ENCODE assay signal across 16 cellular contexts in the genomic region with DNA sequence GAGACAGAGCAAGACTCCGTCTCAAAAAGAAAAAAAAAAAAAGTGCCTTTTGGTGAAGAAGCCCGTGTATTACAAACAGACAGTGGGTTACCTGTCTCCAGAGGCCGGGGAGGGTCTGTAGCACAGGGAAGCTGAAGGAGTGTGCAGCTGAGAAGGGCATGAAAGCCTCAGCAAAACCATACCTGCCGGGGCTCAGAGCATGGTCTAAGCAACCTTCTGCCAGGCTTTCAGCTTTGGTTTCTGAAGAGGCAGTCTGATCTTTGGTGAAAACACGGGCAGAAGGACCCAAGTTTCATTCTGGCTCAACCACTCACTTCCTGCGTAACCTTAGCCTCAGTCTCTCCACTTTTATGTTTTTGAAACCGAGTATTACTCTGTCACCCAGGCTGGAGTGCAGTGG. TPM values are rescaled to one million over a fixed set of nuclear protein-coding genes. Genes with fewer than 3 reads are reported as not detected.
DNase-seq lines count a peak whose midpoint lies in the region; ATAC-seq and TF ChIP-seq lines count a peak whose summit lies in the region.
"Had no signal": no experiment of that assay in that cellular context is flagged by ENCODE, and none has a peak within 500 bp of the region (broad histone marks: within the 10 kb centered on the region; RNA-seq: fewer than 3 reads in every experiment).

No MANE protein-coding gene starts in this region.

- no peaks in the 10 kb centered on the region for H3K9me3 ChIP-seq in WERI-Rb-1 (ENCODE audit: severe bottlenecking)
- no peaks in the 10 kb centered on the region for H3K9me3 ChIP-seq in thyroid gland
- no peaks in the 10 kb centered on the region for H3K9me3 ChIP-seq in right lobe of liver
- H3K9me3 ChIP-seq: left lung had no signal

- H3K4me1 ChIP-seq in thyroid gland (peaks cover 48 to 65% of the 10 kb centered on the region in 2 donors), right lobe of liver (peaks cover 0 to 36% (median 13%) of the 10 kb centered on the region in 4 donors)

- no peaks in the 10 kb centered on the region for H3K27me3 Mint-ChIP-seq in activated naive CD4-positive, alpha-beta T cell treated with anti-CD3 and anti-CD28 coated beads, Interleukin-2, amount 50 U/mL, for 24 hours

- peak overlapping the region; percentile 98 for H3K27ac ChIP-seq in WERI-Rb-1
- H3K27ac ChIP-seq in caudate nucleus (ENCODE audit: low read depth, low read length), result peak overlapping the region; percentile 98
- peak overlapping the region; percentile 54 to 99 (median 99) for H3K27ac ChIP-seq in thyroid gland
- no peak overlapping the region for H3K27ac ChIP-seq in right lobe of liver
- H3K27ac ChIP-seq: left lung had no signal

- no peaks in the 10 kb centered on the region for H3K36me3 Mint-ChIP-seq in activated naive CD4-positive, alpha-beta T cell treated with anti-CD3 and anti-CD28 coated beads, Interleukin-2, amount 50 U/mL, for 24 hours

- TF ChIP-seq POLR2A in thyroid gland (IDR thresholded peaks at IDR 0.05) (no peak), right lobe of liver (IDR thresholded peaks at IDR 0.05) (no peak)

- intact Hi-C loops in thyroid gland (cut with DNase I) (no loop called here), right lobe of liver (cut with DNase I) (no loop called here)

- H3K27ac Mint-ChIP-seq in activated naive CD4-positive, alpha-beta T cell treated with anti-CD3 and anti-CD28 coated beads, Interleukin-2, amount 50 U/mL, for 24 hours, result no peak overlapping the region

- H3K4me1 Mint-ChIP-seq in activated naive CD4-positive, alpha-beta T cell treated with anti-CD3 and anti-CD28 coated beads, Interleukin-2, amount 50 U/mL, for 24 hours, result peaks cover 29% of the 10 kb centered on the region

- no peak for TF ChIP-seq CTCF in WERI-Rb-1 (IDR thresholded peaks at IDR 0.05; ENCODE audit: low read depth, low read length)
- no peak for TF ChIP-seq CTCF in thyroid gland (IDR thresholded peaks at IDR 0.05)
- TF ChIP-seq CTCF in right lobe of liver (IDR thresholded peaks at IDR 0.05), result no peak

- H3K4me3 ChIP-seq in WERI-Rb-1 (ENCODE audit: low read depth, low read length) (no peak overlapping the region), thyroid gland (replicated peaks in 1 of 3) (no peak overlapping the region), right lobe of liver (no peak overlapping the region)
- H3K4me3 ChIP-seq: left lung had no signal

- no peaks in the 10 kb centered on the region for H3K9me3 Mint-ChIP-seq in activated naive CD4-positive, alpha-beta T cell treated with anti-CD3 and anti-CD28 coated beads, Interleukin-2, amount 50 U/mL, for 24 hours

- H3K27me3 ChIP-seq in WERI-Rb-1 (ENCODE audit: insufficient read depth, low read depth, severe bottlenecking), result no peaks in the 10 kb centered on the region
- no peaks in the 10 kb centered on the region for H3K27me3 ChIP-seq in thyroid gland
- no peaks in the 10 kb centered on the region for H3K27me3 ChIP-seq in right lobe of liver
- H3K27me3 ChIP-seq: left lung had no signal

- H3K4me3 Mint-ChIP-seq in activated naive CD4-positive, alpha-beta T cell treated with anti-CD3 and anti-CD28 coated beads, Interleukin-2, amount 50 U/mL, for 24 hours, result peak overlapping the region; percentile 54

- no peak for ATAC-seq in right lobe of liver
- ATAC-seq: left lung had no signal

- 84 to 85% methylated on average over 7 of the region's 7 CpGs for WGBS in thyroid gland, 2 donors
- no CpG with 5 or more reads among the region's 7 CpGs for WGBS in right lobe of liver (ENCODE audit: insufficient coverage, low coverage, low lambda C conversion rate, missing lambda C conversion rate)

- no peaks in the 10 kb centered on the region for H3K36me3 ChIP-seq in WERI-Rb-1
- no peaks in the 10 kb centered on the region for H3K36me3 ChIP-seq in thyroid gland
- no peaks in the 10 kb centered on the region for H3K36me3 ChIP-seq in right lobe of liver
- H3K36me3 ChIP-seq: left lung had no signal

- no peak for DNase-seq in activated naive CD4-positive, alpha-beta T cell treated with Interleukin-2 at 50 U/mL for 16 hours
- no peak for DNase-seq in WERI-Rb-1
- no peak for DNase-seq in caudate nucleus (lab: John Stamatoyannopoulos, UW)
- DNase-seq in thyroid gland, result no peak
- no peak for DNase-seq in KBM-7
- no peak for DNase-seq in right lobe of liver
- DNase-seq: central memory CD4-positive, alpha-beta T cell; effector memory CD4-positive, alpha-beta T cell; glutamatergic neuron; NCI-H187; NCI-H446; retina; stimulated activated naive CD4-positive, alpha-beta T cell had no signal

- in situ Hi-C loops in KBM-7 (cut with MboI; ENCODE audit: low pct_unique_long_range_greater_than_20kb, low sequenced_read_pairs), result no loop called here

RNA-seq across cellular contexts. Expression of a gene that starts 21.5 kb away (rescaled TPM):
- 1 to 10 TPM; 1.6 to 9.0 (median 4.1) TPM for total RNA-seq in thyroid gland
- 1 to 10 TPM in 3 of 6 experiments, under 1 TPM in 1, not detected in 2; 0.40 to 3.7 (median 2.3) TPM for total RNA-seq in right lobe of liver
- total RNA-seq: H4 had no signal

RNA-seq across cellular contexts. Expression of a gene that starts 29.8 kb away (rescaled TPM):
- 100 to 1,000 TPM; 155 to 257 (median 225) TPM for total RNA-seq in thyroid gland
- total RNA-seq in right lobe of liver, result 10 to 100 TPM in 3 of 6 experiments, 1 to 10 TPM in 3; 3.3 to 17.4 (median 9.9) TPM

Comparison
In these comparisons a context has a peak if more than half of its experiments do, and no peak if none do; other contexts are left out.
1. H3K27ac ChIP-seq: peak in WERI-Rb-1 (single experiment), caudate nucleus (single experiment) and thyroid gland (3 of 3); none in right lobe of liver (0 of 3).
2. RNA of a gene that starts 29.8 kb away (total RNA-seq): 155 to 257 TPM in thyroid gland; 3.3 to 17.4 TPM in right lobe of liver; every median in the first group is over 4 times any median in the second.